Comparison of ENCODE assay signal across 12 cellular contexts in genomic region chr6:146915671-146916127, GRCh38.
DNase-seq lines count a peak whose midpoint lies in the region; ATAC-seq and TF ChIP-seq lines count a peak whose summit lies in the region.
"Had no signal": no experiment of that assay in that cellular context is flagged by ENCODE, and none has a peak within 500 bp of the region (broad histone marks: within the 10 kb centered on the region; RNA-seq: fewer than 3 reads in every experiment).

No MANE protein-coding gene starts in this region.

- H3K27me3 ChIP-seq in AG04450 (ENCODE audit: control insufficient read depth, insufficient read depth, low read length) (no peaks in the 10 kb centered on the region), Loucy (ENCODE audit: insufficient read depth, low read length, poor library complexity, severe bottlenecking) (no peaks in the 10 kb centered on the region), adipocyte (replicated peaks; ENCODE audit: control insufficient read depth, insufficient read depth, low read length) (no peaks in the 10 kb centered on the region), left lung (no peaks in the 10 kb centered on the region), tibial artery (no peaks in the 10 kb centered on the region)

- H3K9me3 ChIP-seq in AG04450 (ENCODE audit: control insufficient read depth, insufficient read depth, low read length) = no peaks in the 10 kb centered on the region
- no peaks in the 10 kb centered on the region for H3K9me3 ChIP-seq in Loucy (ENCODE audit: insufficient read depth, low read depth, low read length)
- H3K9me3 ChIP-seq in adipocyte (ENCODE audit: control insufficient read depth, low read length) = no peaks in the 10 kb centered on the region
- H3K9me3 ChIP-seq in left lung = no peaks in the 10 kb centered on the region
- H3K9me3 ChIP-seq in tibial artery = no peaks in the 10 kb centered on the region

- no peak overlapping the region for H3K4me2 ChIP-seq in Loucy (ENCODE audit: low read depth, low read length, poor library complexity, severe bottlenecking)

- peak; percentile 5 for ATAC-seq in left lung
- no peak for ATAC-seq in HG02852 (IDR thresholded peaks at IDR 0.05; ENCODE audit: unreplicated experiment)
- ATAC-seq: sciatic nerve had no signal

- H3K4me3 ChIP-seq in AG04450 (ENCODE audit: low read depth, low read length) (peak overlapping the region; percentile 41; the same call in 1 of the 2 replicates), Loucy (ENCODE audit: low read length, poor library complexity, severe bottlenecking) (no peak overlapping the region), adipocyte (ENCODE audit: low read length) (peak overlapping the region; percentile 78), left lung (no peak overlapping the region), tibial artery (no peak overlapping the region)

- no peaks in the 10 kb centered on the region for H3K79me2 ChIP-seq in Loucy (ENCODE audit: insufficient read depth, low read length)

- CTCF ChIA-PET in AG04450 (lab: Charles Lee) = interaction anchor here (0.9 kb wide), 1 partner anchor 467 kb away, joined by 3 read pairs; no protein-coding TSS in a partner anchor
- CTCF ChIA-PET in activated naive CD4-positive, alpha-beta T cell treated with anti-CD3 and anti-CD28 coated beads for 36 hours (lab: Charles Lee) = no interaction called here

- intact Hi-C loops in left lung (cut with DNase I) = no loop called here
- intact Hi-C loops in activated T-helper 2 cell treated with anti-CD3 and anti-CD28 coated beads, Interferon-gamma antibody, Interleukin-2, Interleukin-4, amounts not matched to agents 10 μg/mL and 5 μg/mL and 100 μg/mL, durations not matched to agents 14 hours and 24 hours and 36 hours (cut with micrococcal nuclease) = no loop called here
- intact Hi-C loops in activated naive CD4-positive, alpha-beta T cell treated with anti-CD3 and anti-CD28 coated beads for 36 hours (cut with micrococcal nuclease) = loop anchor here (1.0 kb wide), 1 partner anchor 34 kb away; no protein-coding TSS in a partner anchor
- intact Hi-C loops in tibial artery (cut with DNase I; ENCODE audit: low total_unique reads) = no loop called here

- TF ChIP-seq CTCF in AG04450 (IDR thresholded peaks at IDR 0.05; ENCODE audit: low read depth, low read length) = no peak
- TF ChIP-seq CTCF in Loucy (conservative IDR thresholded peaks at IDR 0.05; ENCODE audit: low read length) = no peak
- no peak for TF ChIP-seq CTCF in left lung (IDR thresholded peaks at IDR 0.05)
- TF ChIP-seq CTCF in tibial artery (IDR thresholded peaks at IDR 0.05) = no peak

- H3K4me3 Mint-ChIP-seq in activated T-helper 2 cell treated with anti-CD3 and anti-CD28 coated beads, Interferon-gamma antibody, Interleukin-2, Interleukin-4, amounts not matched to agents 10 μg/mL and 5 μg/mL and 100 μg/mL, durations not matched to agents 14 hours and 24 hours and 36 hours (ENCODE audit: low read depth) = no peak overlapping the region
- no peak overlapping the region for H3K4me3 Mint-ChIP-seq in activated naive CD4-positive, alpha-beta T cell treated with anti-CD3 and anti-CD28 coated beads for 36 hours
- H3K4me3 Mint-ChIP-seq: dendritic cell treated with granulocyte-macrophage colony-stimulating factor and Interleukin-4, amounts not matched to agents 40 ng/mL and 50 ng/mL, for 4 days had no signal

- H3K27ac Mint-ChIP-seq in activated T-helper 2 cell treated with anti-CD3 and anti-CD28 coated beads, Interferon-gamma antibody, Interleukin-2, Interleukin-4, amounts not matched to agents 10 μg/mL and 5 μg/mL and 100 μg/mL, durations not matched to agents 14 hours and 24 hours and 36 hours = no peak overlapping the region
- no peak overlapping the region for H3K27ac Mint-ChIP-seq in activated naive CD4-positive, alpha-beta T cell treated with anti-CD3 and anti-CD28 coated beads for 36 hours

- no peaks in the 10 kb centered on the region for H3F3A ChIP-seq in Loucy (ENCODE audit: low read depth)

- no peaks in the 10 kb centered on the region for H4K20me1 ChIP-seq in Loucy (ENCODE audit: insufficient read depth, low read length, poor library complexity, severe bottlenecking)

- H3K4me1 ChIP-seq in Loucy (ENCODE audit: insufficient read depth, low read length, poor library complexity, severe bottlenecking) (peaks cover 32% of the 10 kb centered on the region), adipocyte (ENCODE audit: control insufficient read depth, insufficient read depth, low read length) (peaks cover 35% of the 10 kb centered on the region), left lung (peaks cover 15 to 40% of the 10 kb centered on the region in 2 donors), tibial artery (peaks cover 0 to 29% (median 14%) of the 10 kb centered on the region in 4 donors)

- POLR2A ChIA-PET in AG04450 (lab: Yijun Ruan, JAX) = interaction anchor here (2.1 kb wide), 1 partner anchor 184 kb away, joined by 6 read pairs; no protein-coding TSS in a partner anchor

- peak overlapping the region; percentile 87 for H3K27ac ChIP-seq in AG04450 (ENCODE audit: low read depth, low read length)
- peak overlapping the region; percentile 80 for H3K27ac ChIP-seq in left lung
- peak overlapping the region in 1 of 2 donors; percentile 66 for H3K27ac ChIP-seq in tibial artery

- DNase-seq in AG04450 (ENCODE audit: low read depth, low spot score) (no peak), adipocyte (ENCODE audit: low read depth) (peak; percentile 24), left lung (no peak), tibial artery (no peak)
- DNase-seq in activated T-helper 2 cell treated with anti-CD3 and anti-CD28 coated beads, Interferon-gamma antibody, Interleukin-2, Interleukin-4, amounts not matched to agents 10 μg/mL and 5 μg/mL and 100 μg/mL, durations not matched to agents 14 hours and 24 hours and 36 hours (ENCODE audit: low spot score) = no peak
- no peak for DNase-seq in activated naive CD4-positive, alpha-beta T cell treated with anti-CD3 and anti-CD28 coated beads for 36 hours
- DNase-seq: left cardiac atrium; stimulated activated naive CD4-positive, alpha-beta T cell treated with Interleukin-2 at 50 U/mL for 16 hours had no signal

- H3K4me1 Mint-ChIP-seq in activated T-helper 2 cell treated with anti-CD3 and anti-CD28 coated beads, Interferon-gamma antibody, Interleukin-2, Interleukin-4, amounts not matched to agents 10 μg/mL and 5 μg/mL and 100 μg/mL, durations not matched to agents 14 hours and 24 hours and 36 hours (ENCODE audit: low read depth) = peaks cover 19% of the 10 kb centered on the region
- peaks cover 20% of the 10 kb centered on the region for H3K4me1 Mint-ChIP-seq in activated naive CD4-positive, alpha-beta T cell treated with anti-CD3 and anti-CD28 coated beads for 36 hours (ENCODE audit: low read depth)

- H3K27me3 Mint-ChIP-seq in activated T-helper 2 cell treated with anti-CD3 and anti-CD28 coated beads, Interferon-gamma antibody, Interleukin-2, Interleukin-4, amounts not matched to agents 10 μg/mL and 5 μg/mL and 100 μg/mL, durations not matched to agents 14 hours and 24 hours and 36 hours (ENCODE audit: low read depth) = no peaks in the 10 kb centered on the region
- H3K27me3 Mint-ChIP-seq in activated naive CD4-positive, alpha-beta T cell treated with anti-CD3 and anti-CD28 coated beads for 36 hours (ENCODE audit: low read depth) = peaks cover 8% of the 10 kb centered on the region
- H3K27me3 Mint-ChIP-seq: dendritic cell treated with granulocyte-macrophage colony-stimulating factor and Interleukin-4, amounts not matched to agents 40 ng/mL and 50 ng/mL, for 4 days had no signal

- peaks cover 5% of the 10 kb centered on the region for H3K9me3 Mint-ChIP-seq in activated T-helper 2 cell treated with anti-CD3 and anti-CD28 coated beads, Interferon-gamma antibody, Interleukin-2, Interleukin-4, amounts not matched to agents 10 μg/mL and 5 μg/mL and 100 μg/mL, durations not matched to agents 14 hours and 24 hours and 36 hours
- H3K9me3 Mint-ChIP-seq in activated naive CD4-positive, alpha-beta T cell treated with anti-CD3 and anti-CD28 coated beads for 36 hours = no peaks in the 10 kb centered on the region
- H3K9me3 Mint-ChIP-seq: dendritic cell treated with granulocyte-macrophage colony-stimulating factor and Interleukin-4, amounts not matched to agents 40 ng/mL and 50 ng/mL, for 4 days had no signal

- peak overlapping the region; percentile 52; the same call in 1 of the 2 replicates for H2AFZ ChIP-seq in Loucy (ENCODE audit: low read length)

- H3K36me3 ChIP-seq in Loucy (ENCODE audit: insufficient read depth, low read length) = no peaks in the 10 kb centered on the region
- no peaks in the 10 kb centered on the region for H3K36me3 ChIP-seq in adipocyte (ENCODE audit: control insufficient read depth, insufficient read depth, low read length, severe bottlenecking)
- no peaks in the 10 kb centered on the region for H3K36me3 ChIP-seq in left lung
- H3K36me3 ChIP-seq in tibial artery = no peaks in the 10 kb centered on the region

- peaks cover 3% of the 10 kb centered on the region for H3K36me3 Mint-ChIP-seq in activated T-helper 2 cell treated with anti-CD3 and anti-CD28 coated beads, Interferon-gamma antibody, Interleukin-2, Interleukin-4, amounts not matched to agents 10 μg/mL and 5 μg/mL and 100 μg/mL, durations not matched to agents 14 hours and 24 hours and 36 hours (ENCODE audit: low read depth)
- H3K36me3 Mint-ChIP-seq in activated naive CD4-positive, alpha-beta T cell treated with anti-CD3 and anti-CD28 coated beads for 36 hours (ENCODE audit: low read depth) = no peaks in the 10 kb centered on the region

- no peaks in the 10 kb centered on the region for H3K9me2 ChIP-seq in Loucy (replicated peaks; ENCODE audit: low read depth, low read length)

- no peak overlapping the region for H3K9ac ChIP-seq in Loucy (ENCODE audit: low read depth, low read length, poor library complexity, severe bottlenecking)
- H3K9ac ChIP-seq in adipocyte (ENCODE audit: low read length) = peak overlapping the region; percentile 85

Comparison
In these comparisons a context has a peak if more than half of its experiments do, and no peak if none do; other contexts are left out.
1. H3K4me3 ChIP-seq: peak in AG04450 (single experiment) and adipocyte (single experiment); none in Loucy (single experiment), left lung (0 of 2) and tibial artery (0 of 2).